8 cellular contexts compared by ENCODE assay signal in the genomic region with DNA sequence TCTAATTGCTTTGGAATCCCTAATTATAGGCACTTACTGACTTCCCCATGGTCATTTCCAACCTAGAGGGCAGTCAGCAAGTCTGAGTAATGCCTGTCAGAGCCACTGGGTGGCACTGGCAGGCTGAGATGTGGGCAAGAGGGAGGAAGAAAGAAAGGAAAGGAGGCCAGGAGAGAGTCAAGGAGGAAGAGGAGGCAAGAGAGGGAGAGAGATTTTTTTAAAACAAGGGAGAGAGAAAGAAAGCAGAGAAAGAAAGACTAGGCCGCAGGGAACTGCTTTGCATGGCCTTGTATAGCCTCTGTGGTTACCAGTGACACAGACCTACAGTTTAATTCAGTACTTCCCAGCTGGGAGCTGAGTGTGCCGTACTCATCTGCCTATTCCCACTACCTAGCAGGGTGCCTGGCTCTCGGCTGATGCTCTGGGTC.
DNase-seq lines count a peak whose midpoint lies in the region; ATAC-seq and TF ChIP-seq lines count a peak whose summit lies in the region.

No MANE protein-coding gene starts in this region.

- in situ Hi-C loops in Caki2 (cut with HindIII; ENCODE audit: low pct_unique_long_range_greater_than_20kb, low sequenced_read_pairs): loop anchor here (25.0 kb wide), 2 partner anchors 157 to 568 kb away; no protein-coding TSS in a partner anchor
- in situ Hi-C loops in astrocyte of the spinal cord (cut with HindIII; ENCODE audit: low sequenced_read_pairs): no loop called here

- no peak overlapping the region for H3K27ac ChIP-seq in HL-60 (replicated peaks)

- H3K9me3 ChIP-seq in T-helper 17 cell (ENCODE audit: control insufficient read depth, low read length, poor library complexity, severe bottlenecking) (peaks cover 3% of the 10 kb centered on the region), MG63 (no peaks in the 10 kb centered on the region)

- peaks cover 35% of the 10 kb centered on the region for H3K27me3 Mint-ChIP-seq in T-helper 17 cell

- H3K4me3 ChIP-seq in HL-60 (replicated peaks; ENCODE audit: insufficient read depth, low read length): no peak overlapping the region
- no peak overlapping the region for H3K4me3 ChIP-seq in astrocyte of the spinal cord (ENCODE audit: low read depth, low read length)
- H3K4me3 ChIP-seq in MG63: no peak overlapping the region

- H3K4me1 Mint-ChIP-seq in T-helper 17 cell: peaks cover 3% of the 10 kb centered on the region

- H3K4me3 Mint-ChIP-seq in T-helper 17 cell: no peak overlapping the region

- H3K27me3 ChIP-seq in HL-60 (ENCODE audit: insufficient read depth, poor library complexity, severe bottlenecking) (no peaks in the 10 kb centered on the region), MG63 (no peaks in the 10 kb centered on the region)

- ATAC-seq in GM19438 (IDR thresholded peaks at IDR 0.05; ENCODE audit: low read depth, unreplicated experiment) (peak; percentile 70), T-helper 17 cell (peak; percentile 81)

- H3K27ac Mint-ChIP-seq in T-helper 17 cell: no peak overlapping the region

- peak; percentile 74 for DNase-seq in Caki2 (ENCODE audit: low read depth)
- peak; percentile 42 to 63 for DNase-seq in HL-60 (ENCODE audit: low read depth in 1 of 2, low spot score in 1 of 2)
- peak; percentile 16 to 46 (median 22) for DNase-seq in T-helper 17 cell
- DNase-seq in astrocyte of the spinal cord (ENCODE audit: low read depth, low spot score): peak; percentile 72
- DNase-seq in iPS DF 4.7 (ENCODE audit: extremely low read depth, low spot score): peak; percentile 36
- peak; percentile 20 to 56 for DNase-seq in stimulated activated CD4-positive, alpha-beta T cell treated with anti-CD3 and anti-CD28 coated beads, Interleukin-12 subunit alpha, Interleukin-12 subunit beta, amount 100 ng/mL, for 24 hours (ENCODE audit: low read depth in 2 of 2)
- no peak for DNase-seq in MG63

- no peaks in the 10 kb centered on the region for H3K36me3 ChIP-seq in MG63

- TF ChIP-seq CTCF in HL-60 (IDR thresholded peaks at IDR 0.05; ENCODE audit: insufficient read depth, low read length) (peak; percentile 51), astrocyte of the spinal cord (IDR thresholded peaks at IDR 0.05; ENCODE audit: low read depth, low read length) (peak; percentile 91)

- H3K36me3 Mint-ChIP-seq in T-helper 17 cell (ENCODE audit: low read depth): peaks cover 3% of the 10 kb centered on the region
